In genomic region chr1:25621876-25622275, GRCh38 we compare ENCODE assay signal across 21 cellular contexts. TPM values are rescaled to one million over a fixed set of nuclear protein-coding genes. Genes with fewer than 3 reads are reported as not detected.
DNase-seq lines count a peak whose midpoint lies in the region; ATAC-seq and TF ChIP-seq lines count a peak whose summit lies in the region.
"Had no signal": no experiment of that assay in that cellular context is flagged by ENCODE, and none has a peak within 500 bp of the region (broad histone marks: within the 10 kb centered on the region; RNA-seq: fewer than 3 reads in every experiment).

No MANE protein-coding gene starts in this region.

- no peaks in the 10 kb centered on the region for H3K27me3 Mint-ChIP-seq in activated naive CD8-positive, alpha-beta T cell
- H3K27me3 Mint-ChIP-seq in activated naive CD8-positive, alpha-beta T cell treated with anti-CD3 and anti-CD28 coated beads, Interleukin-2, amount 50 U/mL, for 24 hours = peaks cover 46% of the 10 kb centered on the region
- peaks cover 7% of the 10 kb centered on the region for H3K27me3 Mint-ChIP-seq in activated T-helper 17 cell treated with anti-CD3 and anti-CD28 coated beads, Interleukin-2, amount 50 U/mL, for 72 hours

- H3K27ac Mint-ChIP-seq in activated naive CD8-positive, alpha-beta T cell = peak overlapping the region; percentile 94
- no peak overlapping the region for H3K27ac Mint-ChIP-seq in activated naive CD8-positive, alpha-beta T cell treated with anti-CD3 and anti-CD28 coated beads, Interleukin-2, amount 50 U/mL, for 24 hours
- no peak overlapping the region for H3K27ac Mint-ChIP-seq in activated T-helper 17 cell treated with anti-CD3 and anti-CD28 coated beads, Interleukin-2, amount 50 U/mL, for 72 hours
- H3K27ac Mint-ChIP-seq: stimulated activated naive CD8-positive, alpha-beta T cell treated with anti-CD3 and anti-CD28 coated beads, Interleukin-15, Interleukin-2, amounts not matched to agents 100 ng/mL and 50 ng/mL, for 24 hours had no signal

- DNase-seq in activated naive CD8-positive, alpha-beta T cell treated with anti-CD3 and anti-CD28 coated beads, Interleukin-2, amount 50 U/mL, for 24 hours = no peak
- DNase-seq in MM.1S (peak; percentile 24), 8988T (no peak), UCSD-AML1 (lab: John Stamatoyannopoulos, UW; ENCODE audit: unreplicated experiment) (no peak), HuH-7 (ENCODE audit: low spot score) (no peak)
- DNase-seq: dermis blood vessel endothelial cell, heart right ventricle, left ventricle myocardium superior, NCI-H1092 treated with DMSO at 0.1 percent for 48 hours, NCI-H2081 treated with DMSO at 0.1 percent for 48 hours, NCI-H510A, SK-N-SH, trophoblast cell had no signal

- H3K9me2 ChIP-seq in MM.1S (replicated peaks; ENCODE audit: insufficient read depth, low read length) = no peaks in the 10 kb centered on the region
- H3K9me2 ChIP-seq: SK-N-SH had no signal

- H3K79me2 ChIP-seq in MM.1S (ENCODE audit: low read length) = peaks cover 47% of the 10 kb centered on the region

- H3K27me3 ChIP-seq in MM.1S (replicated peaks; ENCODE audit: insufficient read depth, low read length) (no peaks in the 10 kb centered on the region), stomach smooth muscle (ENCODE audit: control insufficient read depth in 1 of 2, insufficient read depth in 2 of 2, low read length in 2 of 2) (no peaks in the 10 kb centered on the region)
- H3K27me3 ChIP-seq: heart right ventricle had no signal

- H3K27ac ChIP-seq in MM.1S (ENCODE audit: low read length) (0 out of 2 replicates have a peak overlapping the region, but pooled peaks have one; percentile 1), stomach smooth muscle (ENCODE audit: low read length) (peak overlapping the region; percentile 18)
- H3K27ac ChIP-seq: prostate gland, RWPE1 had no signal

- H3K4me1 ChIP-seq in MM.1S (ENCODE audit: low read length) (peaks cover 54% of the 10 kb centered on the region), stomach smooth muscle (ENCODE audit: control insufficient read depth, insufficient read depth, low read length) (peaks cover 50% of the 10 kb centered on the region)

- H3K9me3 Mint-ChIP-seq in activated naive CD8-positive, alpha-beta T cell (ENCODE audit: low read depth) = no peaks in the 10 kb centered on the region
- H3K9me3 Mint-ChIP-seq in activated naive CD8-positive, alpha-beta T cell treated with anti-CD3 and anti-CD28 coated beads, Interleukin-2, amount 50 U/mL, for 24 hours = no peaks in the 10 kb centered on the region
- H3K9me3 Mint-ChIP-seq in activated T-helper 17 cell treated with anti-CD3 and anti-CD28 coated beads, Interleukin-2, amount 50 U/mL, for 72 hours = no peaks in the 10 kb centered on the region
- H3K9me3 Mint-ChIP-seq: neural crest cell; stimulated activated naive CD8-positive, alpha-beta T cell treated with anti-CD3 and anti-CD28 coated beads, Interleukin-15, Interleukin-2, amounts not matched to agents 100 ng/mL and 50 ng/mL, for 24 hours had no signal

- H3F3A ChIP-seq in MM.1S (ENCODE audit: insufficient read depth, low read length) = peaks cover 26% of the 10 kb centered on the region

- no peak for ATAC-seq in activated naive CD8-positive, alpha-beta T cell treated with anti-CD3 and anti-CD28 coated beads, Interleukin-2, amount 50 U/mL, for 24 hours
- ATAC-seq in activated T-helper 17 cell treated with anti-CD3 and anti-CD28 coated beads, Interleukin-2, amount 50 U/mL, for 72 hours (replicated peaks) = peak; percentile 32
- ATAC-seq: HCT116, heart right ventricle, left ventricle myocardium superior had no signal

- H3K36me3 ChIP-seq in MM.1S (replicated peaks; ENCODE audit: insufficient read depth, low read length) (no peaks in the 10 kb centered on the region), stomach smooth muscle (ENCODE audit: control insufficient read depth in 2 of 2, insufficient read depth in 2 of 2, low read length in 2 of 2) (peaks cover 0 to 2% of the 10 kb centered on the region in 2 donors)
- H3K36me3 ChIP-seq: prostate gland had no signal

- H3K4me1 Mint-ChIP-seq in activated naive CD8-positive, alpha-beta T cell (ENCODE audit: low read depth) = peaks cover 81% of the 10 kb centered on the region
- H3K4me1 Mint-ChIP-seq in activated naive CD8-positive, alpha-beta T cell treated with anti-CD3 and anti-CD28 coated beads, Interleukin-2, amount 50 U/mL, for 24 hours = peaks cover 68% of the 10 kb centered on the region
- H3K4me1 Mint-ChIP-seq in activated T-helper 17 cell treated with anti-CD3 and anti-CD28 coated beads, Interleukin-2, amount 50 U/mL, for 72 hours = peaks cover 53% of the 10 kb centered on the region

- H3K9me3 ChIP-seq in MM.1S (replicated peaks; ENCODE audit: insufficient read depth, low read length) (no peaks in the 10 kb centered on the region), stomach smooth muscle (ENCODE audit: control insufficient read depth in 2 of 2, low read length in 2 of 2) (no peaks in the 10 kb centered on the region)
- H3K9me3 ChIP-seq: prostate gland, SK-N-SH had no signal

- no peaks in the 10 kb centered on the region for H4K20me1 ChIP-seq in MM.1S (ENCODE audit: insufficient read depth, low read length)

- H3K4me2 ChIP-seq in MM.1S (ENCODE audit: low read depth, low read length) = no peak overlapping the region
- H3K4me2 ChIP-seq: SK-N-SH had no signal

- H3K4me3 ChIP-seq in MM.1S (ENCODE audit: low read length) (no peak overlapping the region), stomach smooth muscle (ENCODE audit: low read length in 2 of 2) (no peak overlapping the region)
- H3K4me3 ChIP-seq: heart right ventricle, prostate gland had no signal

- H3K36me3 Mint-ChIP-seq in activated naive CD8-positive, alpha-beta T cell = peaks cover 7% of the 10 kb centered on the region
- no peaks in the 10 kb centered on the region for H3K36me3 Mint-ChIP-seq in activated naive CD8-positive, alpha-beta T cell treated with anti-CD3 and anti-CD28 coated beads, Interleukin-2, amount 50 U/mL, for 24 hours (ENCODE audit: low read depth)
- no peaks in the 10 kb centered on the region for H3K36me3 Mint-ChIP-seq in activated T-helper 17 cell treated with anti-CD3 and anti-CD28 coated beads, Interleukin-2, amount 50 U/mL, for 72 hours (ENCODE audit: low read depth)

- TF ChIP-seq CTCF in MM.1S (IDR thresholded peaks at IDR 0.05; ENCODE audit: low read length) = no peak

- H2AFZ ChIP-seq in MM.1S (ENCODE audit: low read length) = no peak overlapping the region

- H3K9ac ChIP-seq in MM.1S (ENCODE audit: low read length) (no peak overlapping the region), stomach smooth muscle (ENCODE audit: low read length in 2 of 2) (no peak overlapping the region)
- H3K9ac ChIP-seq: SK-N-SH had no signal

- peak overlapping the region; percentile 92 for H3K4me3 Mint-ChIP-seq in activated naive CD8-positive, alpha-beta T cell
- H3K4me3 Mint-ChIP-seq in activated naive CD8-positive, alpha-beta T cell treated with anti-CD3 and anti-CD28 coated beads, Interleukin-2, amount 50 U/mL, for 24 hours = no peak overlapping the region
- peak overlapping the region; percentile 89 for H3K4me3 Mint-ChIP-seq in activated T-helper 17 cell treated with anti-CD3 and anti-CD28 coated beads, Interleukin-2, amount 50 U/mL, for 72 hours
- H3K4me3 Mint-ChIP-seq: stimulated activated naive CD8-positive, alpha-beta T cell treated with anti-CD3 and anti-CD28 coated beads, Interleukin-15, Interleukin-2, amounts not matched to agents 100 ng/mL and 50 ng/mL, for 24 hours had no signal

RNA-seq across cellular contexts. Expression of gene MAN1C1, which starts 5.3 kb away (rescaled TPM):
- 1 to 10 TPM; 6.2 to 7.7 TPM for total RNA-seq in activated T-helper 17 cell treated with anti-CD3 and anti-CD28 coated beads, Interleukin-2, amount 50 U/mL, for 72 hours
